ENCODE assay signal across 8 cellular contexts in genomic region chr11:208177-208916, GRCh38. TPM values are rescaled to one million over a fixed set of nuclear protein-coding genes. Genes with fewer than 3 reads are reported as not detected.
DNase-seq lines count a peak whose midpoint lies in the region; ATAC-seq lines count a peak whose summit lies in the region.

No MANE protein-coding gene starts in this region.

- H3K4me3 ChIP-seq in endocrine pancreas (ENCODE audit: control insufficient read depth, insufficient read depth, low read length) (peak overlapping the region; percentile 29), mesendoderm (ENCODE audit: low read length) (peak overlapping the region; percentile 97)

- peak overlapping the region; percentile 99 for H3K4me2 ChIP-seq in mesendoderm (ENCODE audit: low read length)

- H2AK5ac ChIP-seq in mesendoderm (ENCODE audit: low read length): peak overlapping the region; percentile 10

- no peaks in the 10 kb centered on the region for H3K9me3 ChIP-seq in endocrine pancreas (ENCODE audit: control insufficient read depth, low read length)

- peak overlapping the region; percentile 94 for H3K27ac ChIP-seq in mesendoderm (ENCODE audit: low read depth, low read length)

- WGBS in mesendoderm (ENCODE audit: extremely low coverage, insufficient coverage, low lambda C conversion rate): no CpG with 5 or more reads among the region's 57 CpGs

- H3K4me1 ChIP-seq in endocrine pancreas (ENCODE audit: control insufficient read depth, insufficient read depth, low read length): no peaks in the 10 kb centered on the region
- peaks cover 12% of the 10 kb centered on the region for H3K4me1 ChIP-seq in mesendoderm (ENCODE audit: control insufficient read depth, low read depth, low read length)

- no peak overlapping the region for H2BK15ac ChIP-seq in mesendoderm (replicated peaks; ENCODE audit: low read depth)

- H4K8ac ChIP-seq in mesendoderm (ENCODE audit: low read depth, low read length): no peak overlapping the region

- peak overlapping the region; percentile 87 for H3K4ac ChIP-seq in mesendoderm (ENCODE audit: low read depth, low read length)

- H3K36me3 ChIP-seq in endocrine pancreas (ENCODE audit: control insufficient read depth, insufficient read depth, low read length) (peaks cover 5% of the 10 kb centered on the region), mesendoderm (ENCODE audit: control insufficient read depth, insufficient read depth, low read length) (peaks cover 18% of the 10 kb centered on the region)

- H3K27me3 ChIP-seq in endocrine pancreas (ENCODE audit: control insufficient read depth, insufficient read depth, low read length): no peaks in the 10 kb centered on the region
- H3K27me3 ChIP-seq in mesendoderm (ENCODE audit: insufficient read depth, low read length, poor library complexity): no peaks in the 10 kb centered on the region

- peak overlapping the region; percentile 100 for H3K56ac ChIP-seq in mesendoderm (ENCODE audit: low read length)

- H3K18ac ChIP-seq in mesendoderm (ENCODE audit: low read length): peak overlapping the region; percentile 75

- H2BK5ac ChIP-seq in mesendoderm (ENCODE audit: low read length): peak overlapping the region; percentile 61

- H3K23ac ChIP-seq in mesendoderm (ENCODE audit: low read length): peak overlapping the region; percentile 99

- no peak overlapping the region for H4K5ac ChIP-seq in mesendoderm (ENCODE audit: low read length)

- peak; percentile 40 for ATAC-seq in HG03342 (IDR thresholded peaks at IDR 0.05; ENCODE audit: unreplicated experiment)

- H3K79me2 ChIP-seq in mesendoderm (ENCODE audit: control insufficient read depth, insufficient read depth, low read length): peaks cover 39% of the 10 kb centered on the region

- H2BK120ac ChIP-seq in mesendoderm (ENCODE audit: low read depth, low read length): peak overlapping the region; percentile 7

- H3K9ac ChIP-seq in endocrine pancreas (ENCODE audit: control insufficient read depth, insufficient read depth, low read length) (peak overlapping the region; percentile 96), mesendoderm (ENCODE audit: low read length) (peak overlapping the region; percentile 100)

- DNase-seq in DMS 273 (lab: John Stamatoyannopoulos, UW; ENCODE audit: unreplicated experiment) (peak; percentile 81), DMS 273 treated with DMSO at 0.1 percent for 48 hours (lab: John Stamatoyannopoulos, UW) (no peak), mesendoderm (peak; percentile 82)
- DNase-seq in NK-92 treated with Interleukin-12 subunit alpha and Interleukin-12 subunit beta, amount 100 ng/mL, for 24 hours (lab: John Stamatoyannopoulos, UW): peak; percentile 68
- DNase-seq in activated CD8-positive, alpha-beta memory T cell treated with anti-CD3 and anti-CD28 coated beads, Interleukin-2, amount 50 U/mL, for 1 hour (ENCODE audit: extremely low read depth): peak; percentile 51
- peak; percentile 74 for DNase-seq in stimulated activated CD8-positive, alpha-beta memory T cell treated with anti-CD3 and anti-CD28 coated beads, Interleukin-12 subunit alpha, Interleukin-12 subunit beta, amount 100 ng/mL, for 4 hours (ENCODE audit: low read depth)

- peaks cover 55% of the 10 kb centered on the region for H3K79me1 ChIP-seq in mesendoderm (ENCODE audit: low read length)

RNA-seq across cellular contexts. Expression of gene RIC8A, which starts 0.8 kb away (rescaled TPM):
- polyA plus RNA-seq in mesendoderm (2013, experiment 1 of 2): 72.3 TPM
- 76.0 TPM for polyA plus RNA-seq in mesendoderm (2013, experiment 2 of 2)

RNA-seq across cellular contexts. Expression of gene BET1L, which starts 1.1 kb away (rescaled TPM):
- 32.5 TPM for polyA plus RNA-seq in mesendoderm (2013, experiment 1 of 2)
- 32.9 TPM for polyA plus RNA-seq in mesendoderm (2013, experiment 2 of 2)

RNA-seq across cellular contexts. Expression of gene SCGB1C1, which starts 15.5 kb away (rescaled TPM):
- not detected for polyA plus RNA-seq in mesendoderm (2013, experiment 1 of 2)
- polyA plus RNA-seq in mesendoderm (2013, experiment 2 of 2): not detected

RNA-seq across cellular contexts. Expression of gene SIRT3, which starts 27.8 kb away (rescaled TPM):
- polyA plus RNA-seq in mesendoderm (2013, experiment 1 of 2): 7.5 TPM
- 6.9 TPM for polyA plus RNA-seq in mesendoderm (2013, experiment 2 of 2)

RNA-seq across cellular contexts. Expression of gene PSMD13, which starts 28.4 kb away (rescaled TPM):
- polyA plus RNA-seq in mesendoderm (2013, experiment 1 of 2): 85.7 TPM
- 85.1 TPM for polyA plus RNA-seq in mesendoderm (2013, experiment 2 of 2)
